In the genomic region with DNA sequence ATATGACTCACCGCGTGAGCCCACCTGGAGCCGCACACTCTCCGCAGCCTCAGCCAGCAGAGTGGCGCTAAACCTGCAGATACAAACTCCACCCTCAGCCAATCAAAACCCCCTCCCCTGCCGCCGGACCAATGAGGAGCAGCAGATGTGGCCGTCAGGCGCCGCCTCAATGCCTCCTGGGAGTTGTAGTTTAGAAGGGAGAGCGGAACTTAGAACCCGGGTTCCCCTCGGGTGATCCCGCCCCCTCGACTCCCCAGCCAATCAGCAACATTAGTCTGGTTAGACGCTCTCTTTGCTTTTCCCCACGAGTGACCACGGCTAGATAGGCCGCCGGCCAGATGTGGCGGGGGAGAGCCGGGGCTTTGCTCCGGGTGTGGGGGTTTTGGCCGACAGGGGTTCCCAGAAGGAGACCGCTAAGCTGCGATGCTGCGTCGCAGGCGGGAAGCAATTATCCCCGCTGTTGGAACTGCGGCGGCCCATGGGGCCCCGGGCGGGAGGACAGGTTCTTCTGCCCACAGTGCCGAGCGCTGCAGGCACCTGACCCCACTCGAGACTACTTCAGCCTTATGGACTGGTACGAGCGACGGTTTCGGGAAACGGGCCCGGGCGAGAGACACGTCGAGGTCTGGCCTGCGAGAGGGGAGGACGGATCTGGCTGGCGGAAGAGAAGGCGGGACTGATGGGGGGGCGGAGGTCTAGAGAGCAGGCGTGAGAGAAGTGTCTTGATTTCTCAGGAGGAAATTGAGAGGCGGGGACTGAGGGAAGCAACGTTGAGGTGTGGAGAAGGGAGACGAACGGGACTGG, we compare ENCODE assay signal across 8 cellular contexts. TPM values are rescaled to one million over a fixed set of nuclear protein-coding genes. Genes with fewer than 3 reads are reported as not detected.
A peak's percentile ranks its signal among the peaks of the same experiment; 100 is the strongest.
DNase-seq lines count a peak whose midpoint lies in the region; ATAC-seq, FAIRE-seq and TF ChIP-seq lines count a peak whose summit lies in the region.

A gene (minus strand): TSS at position 63 of the 804 bp plus-strand sequence. CDS start 7,099 bp downstream, outside the sequence.
A gene with protein sequence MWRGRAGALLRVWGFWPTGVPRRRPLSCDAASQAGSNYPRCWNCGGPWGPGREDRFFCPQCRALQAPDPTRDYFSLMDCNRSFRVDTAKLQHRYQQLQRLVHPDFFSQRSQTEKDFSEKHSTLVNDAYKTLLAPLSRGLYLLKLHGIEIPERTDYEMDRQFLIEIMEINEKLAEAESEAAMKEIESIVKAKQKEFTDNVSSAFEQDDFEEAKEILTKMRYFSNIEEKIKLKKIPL (plus strand): TSS at position 282 of the 804 bp plus-strand sequence. CDS start 57 bp downstream, at position 339.

- TF ChIP-seq CTCF in ascending aorta (IDR thresholded peaks at IDR 0.05): no peak
- peak in 1 of 2 donors; percentile 36 for TF ChIP-seq CTCF in right atrium auricular region (IDR thresholded peaks at IDR 0.05)
- TF ChIP-seq CTCF in psoas muscle (IDR thresholded peaks at IDR 0.05): peak; percentile 1

- peak within 1 kb of the TSS; percentile 65 to 98 for H3K4me3 ChIP-seq in ascending aorta
- peak within 1 kb of the TSS; percentile 98 to 99 for H3K4me3 ChIP-seq in right atrium auricular region
- H3K4me3 ChIP-seq in psoas muscle: peak within 1 kb of the TSS; percentile 98

- intact Hi-C loops in ascending aorta (cut with DNase I): loop anchor here (1.0 to 2.0 kb wide), 6 partner anchors 30 to 289 kb away; a partner anchor contains a TSS
- intact Hi-C loops in psoas muscle (cut with DNase I): loop anchor here (1.0 to 2.0 kb wide), 2 partner anchors 29 to 58 kb away; a partner anchor contains a TSS

- FAIRE-seq in urothelium cell line (lab: Jason Lieb, UNC): peak; percentile 93

- H3K27ac ChIP-seq in ascending aorta (peak within 1 kb of the TSS; percentile 98 to 100), right atrium auricular region (peak within 1 kb of the TSS; percentile 99 to 100), psoas muscle (peak within 1 kb of the TSS; percentile 97)

- ATAC-seq in GM18498 (IDR thresholded peaks at IDR 0.05; ENCODE audit: unreplicated experiment) (peak; percentile 95), HG02938 (IDR thresholded peaks at IDR 0.05; ENCODE audit: unreplicated experiment) (peak; percentile 95), psoas muscle (peak; percentile 99)

- peaks cover 0 to 8% of the 10 kb centered on the region in 2 donors for H3K4me1 ChIP-seq in ascending aorta
- H3K4me1 ChIP-seq in right atrium auricular region: peaks cover 0 to 17% of the 10 kb centered on the region in 2 donors
- H3K4me1 ChIP-seq in psoas muscle: peaks cover 8% of the 10 kb centered on the region

- no peaks in the 10 kb centered on the region for H3K9me3 ChIP-seq in ascending aorta
- no peaks in the 10 kb centered on the region for H3K9me3 ChIP-seq in right atrium auricular region
- H3K9me3 ChIP-seq in psoas muscle: no peaks in the 10 kb centered on the region

- WGBS in psoas muscle, 3 donors: 0% methylated on average over 54 to 56 of the region's 56 CpGs

- H3K36me3 ChIP-seq in ascending aorta (peaks cover 16 to 31% of the 10 kb centered on the region in 2 donors), right atrium auricular region (peaks cover 24% of the 10 kb centered on the region), psoas muscle (ENCODE audit: insufficient read depth in 1 of 2, low read depth in 1 of 2) (peaks cover 0 to 37% of the 10 kb centered on the region in 2 donors)

- DNase-seq in NCI-H187 (lab: John Stamatoyannopoulos, UW): peak; percentile 80 to 89
- DNase-seq in T-helper 2 cell: peak; percentile 87 to 99 (median 95)
- DNase-seq in ascending aorta (ENCODE audit: low spot score in 2 of 2): peak; percentile 96 to 99
- DNase-seq in right atrium auricular region (ENCODE audit: low spot score): peak; percentile 99
- DNase-seq in psoas muscle: peak; percentile 97 to 99
- peak; percentile 99 for DNase-seq in urothelium cell line (ENCODE audit: low spot score)

- H3K27me3 ChIP-seq in ascending aorta (no peaks in the 10 kb centered on the region), right atrium auricular region (no peaks in the 10 kb centered on the region), psoas muscle (ENCODE audit: insufficient read depth in 3 of 3, low read length in 2 of 3) (no peaks in the 10 kb centered on the region)

RNA-seq across cellular contexts. Expression of the first gene that starts in this region (rescaled TPM):
- total RNA-seq in ascending aorta: 1.3 TPM
- 10 to 100 TPM in 1 of 2 donors, 1 to 10 TPM in 1; 2.7 to 11.3 TPM for total RNA-seq in right atrium auricular region
- 1 to 10 TPM; 1.2 to 6.9 (median 2.3) TPM for total RNA-seq in psoas muscle
- polyA plus RNA-seq in psoas muscle: 10 to 100 TPM in 1 of 3 donors, 1 to 10 TPM in 2; 1.5 to 14.8 (median 5.1) TPM

RNA-seq across cellular contexts. Expression of the second gene that starts in this region (rescaled TPM):
- 0.85 TPM for total RNA-seq in ascending aorta
- total RNA-seq in right atrium auricular region: 10 to 100 TPM; 11.9 to 12.6 TPM
- 10 to 100 TPM; 10.3 to 15.7 (median 11.3) TPM for total RNA-seq in psoas muscle
- 10 to 100 TPM; 13.0 to 26.5 (median 24.1) TPM for polyA plus RNA-seq in psoas muscle

Comparison
In these comparisons a context has a peak if more than half of its experiments do, and no peak if none do; other contexts are left out.
1. Peak in every context shown above with its lines: DNase-seq, ATAC-seq, H3K4me3 ChIP-seq and H3K27ac ChIP-seq.